In the genomic region with DNA sequence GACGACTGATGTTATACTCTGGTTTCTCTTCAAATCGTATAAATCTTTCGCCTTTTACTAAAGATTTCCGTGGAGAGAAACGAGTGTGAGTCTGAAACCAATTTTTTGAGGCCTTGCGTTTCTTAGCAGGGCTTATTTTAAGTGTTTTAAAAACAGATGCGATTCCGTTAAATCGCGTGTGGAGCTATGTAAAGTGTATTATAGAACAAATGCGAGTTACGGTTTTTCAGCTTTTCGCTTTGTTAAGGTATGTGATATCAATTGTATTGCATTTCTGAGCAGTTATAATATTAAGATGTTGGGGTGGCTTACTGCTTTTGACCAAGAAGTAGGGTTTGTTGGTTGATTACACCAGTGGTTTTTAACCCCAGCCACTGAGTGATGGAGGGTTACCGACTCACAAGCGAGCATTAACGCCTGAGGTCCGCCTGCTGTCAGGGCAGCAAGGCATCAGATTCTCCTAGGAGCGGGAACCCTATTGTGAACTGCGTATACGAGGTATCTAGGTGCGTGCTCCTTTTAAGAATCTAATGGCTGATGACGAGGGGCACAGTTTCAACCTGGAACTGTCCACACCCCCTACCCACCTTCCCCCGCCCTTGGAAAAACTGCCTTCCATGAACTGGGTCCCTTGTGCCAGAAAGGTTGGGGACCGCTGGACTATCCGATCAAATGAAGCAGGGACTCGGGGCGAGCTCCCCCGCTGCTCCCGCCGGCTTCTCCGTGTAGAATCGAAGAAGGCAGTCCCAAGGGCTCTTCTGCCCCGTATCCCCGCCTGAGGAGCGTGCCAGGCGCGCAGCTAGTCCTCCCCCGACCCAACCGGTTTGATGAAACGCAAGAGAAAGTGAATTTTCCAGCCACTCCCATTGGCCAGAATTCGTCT, we compare ENCODE assay signal across 8 cellular contexts. TPM values are rescaled to one million over a fixed set of nuclear protein-coding genes. Genes with fewer than 3 reads are reported as not detected.
A peak's percentile ranks its signal among the peaks of the same experiment; 100 is the strongest.
DNase-seq lines count a peak whose midpoint lies in the region; ATAC-seq and TF ChIP-seq lines count a peak whose summit lies in the region.

No MANE protein-coding gene starts in this region.

- peak overlapping the region; percentile 98 to 99 for H3K27ac ChIP-seq in esophagus (ENCODE audit: low read depth in 2 of 2, low read length in 1 of 2)

- peak overlapping the region; percentile 81 for H3K9ac ChIP-seq in mucosa of stomach (ENCODE audit: low read length)

- no peaks in the 10 kb centered on the region for H3K9me3 ChIP-seq in esophagus (ENCODE audit: control insufficient read depth in 2 of 2, insufficient read depth in 1 of 2, low read depth in 1 of 2, low read length in 1 of 2)
- H3K9me3 ChIP-seq in mucosa of stomach (ENCODE audit: control insufficient read depth, low read length): no peaks in the 10 kb centered on the region

- 0% methylated on average over 41 of the region's 41 CpGs for WGBS in esophagus, 2 donors

- DNase-seq in DMS153 treated with DMSO at 0.1 percent for 48 hours (lab: John Stamatoyannopoulos, UW; ENCODE audit: unreplicated experiment) (peak; percentile 99), OCI-M1 (lab: John Stamatoyannopoulos, UW) (peak; percentile 100)
- DNase-seq in activated T-cell treated with anti-CD3 and anti-CD28 coated beads, Interleukin-2, amount 50 U/mL, for 24 hours: peak; percentile 86
- DNase-seq in stimulated activated CD8-positive, alpha-beta memory T cell treated with anti-CD3 and anti-CD28 coated beads, Interleukin-4, amount 100 ng/mL, for 4 hours (ENCODE audit: low read depth in 2 of 2, low spot score in 1 of 2): peak; percentile 60 to 65

- H3K36me3 ChIP-seq in esophagus (ENCODE audit: control insufficient read depth in 2 of 2, insufficient read depth in 2 of 2, low read length in 1 of 2) (no peaks in the 10 kb centered on the region), mucosa of stomach (ENCODE audit: control insufficient read depth, insufficient read depth, low read length) (no peaks in the 10 kb centered on the region)

- H3K9me3 Mint-ChIP-seq in activated T-cell treated with anti-CD3 and anti-CD28 coated beads, Interleukin-2, amount 50 U/mL, for 24 hours: no peaks in the 10 kb centered on the region

- H3K36me3 Mint-ChIP-seq in activated T-cell treated with anti-CD3 and anti-CD28 coated beads, Interleukin-2, amount 50 U/mL, for 24 hours (ENCODE audit: low read depth): no peaks in the 10 kb centered on the region

- H3K27ac Mint-ChIP-seq in activated T-cell treated with anti-CD3 and anti-CD28 coated beads, Interleukin-2, amount 50 U/mL, for 24 hours: peak overlapping the region; percentile 100

- peaks cover 35% of the 10 kb centered on the region for H3K4me1 Mint-ChIP-seq in activated T-cell treated with anti-CD3 and anti-CD28 coated beads, Interleukin-2, amount 50 U/mL, for 24 hours (ENCODE audit: low read depth)

- H3K4me3 ChIP-seq in esophagus (ENCODE audit: low read depth in 1 of 2, low read length in 2 of 2): peak overlapping the region; percentile 56 to 57
- H3K4me3 ChIP-seq in mucosa of stomach (ENCODE audit: low read length): peak overlapping the region; percentile 83

- TF ChIP-seq EP300 in Ishikawa (IDR thresholded peaks at IDR 0.05; ENCODE audit: borderline replicate concordance): peak; percentile 86; the same call in 1 of the 2 replicates

- peaks cover 3% of the 10 kb centered on the region for H3K27me3 Mint-ChIP-seq in activated T-cell treated with anti-CD3 and anti-CD28 coated beads, Interleukin-2, amount 50 U/mL, for 24 hours

- H3K4me1 ChIP-seq in esophagus (ENCODE audit: control insufficient read depth in 2 of 2, insufficient read depth in 2 of 2, low read length in 1 of 2) (no peaks in the 10 kb centered on the region), mucosa of stomach (ENCODE audit: control insufficient read depth, insufficient read depth, low read length) (no peaks in the 10 kb centered on the region)

- H3K27me3 ChIP-seq in esophagus (ENCODE audit: control insufficient read depth in 1 of 2, insufficient read depth in 2 of 2, low read length in 2 of 2) (no peaks in the 10 kb centered on the region), mucosa of stomach (ENCODE audit: control insufficient read depth, insufficient read depth, low read length) (no peaks in the 10 kb centered on the region)

- peak; percentile 19; the same call in 1 of the 2 replicates for TF ChIP-seq RAD21 in Ishikawa (IDR thresholded peaks at IDR 0.05; ENCODE audit: low read depth)

- H3K4me3 Mint-ChIP-seq in activated T-cell treated with anti-CD3 and anti-CD28 coated beads, Interleukin-2, amount 50 U/mL, for 24 hours: peak overlapping the region; percentile 80

- peak; percentile 48 for ATAC-seq in GM21619 (IDR thresholded peaks at IDR 0.05; ENCODE audit: unreplicated experiment)

TF ChIP-seq in Ishikawa, 13 proteins besides CTCF, POLR2A, EP300 and RAD21:
- TF ChIP-seq CREB1 (IDR thresholded peaks at IDR 0.05; ENCODE audit: low read depth) (no peak), TCF12 (IDR thresholded peaks at IDR 0.05; ENCODE audit: low read depth) (peak; percentile 88), USF1 (IDR thresholded peaks at IDR 0.05) (peak; percentile 33; the same call in 1 of the 2 replicates), ZBTB7A (IDR thresholded peaks at IDR 0.05; ENCODE audit: low read depth) (peak; percentile 38; the same call in 1 of the 2 replicates), YY1 (IDR thresholded peaks at IDR 0.05; ENCODE audit: low read depth) (peak; percentile 78), FOXM1 (IDR thresholded peaks at IDR 0.05; ENCODE audit: borderline replicate concordance, low read depth) (peak; percentile 80), TEAD4 (IDR thresholded peaks at IDR 0.05) (peak; percentile 62; the same call in 1 of the 2 replicates), EGR1 (IDR thresholded peaks at IDR 0.05) (0 out of 2 replicates have a peak, but pooled peaks have one; percentile 6), CEBPB (IDR thresholded peaks at IDR 0.05) (peak; percentile 54; the same call in 1 of the 2 replicates), NFIC (IDR thresholded peaks at IDR 0.05) (peak; percentile 68), REST (IDR thresholded peaks at IDR 0.05; ENCODE audit: low read depth) (no peak), TAF1 (IDR thresholded peaks at IDR 0.05; ENCODE audit: low read depth) (peak; percentile 29; the same call in 1 of the 2 replicates)
- TF ChIP-seq, protein P1, sequence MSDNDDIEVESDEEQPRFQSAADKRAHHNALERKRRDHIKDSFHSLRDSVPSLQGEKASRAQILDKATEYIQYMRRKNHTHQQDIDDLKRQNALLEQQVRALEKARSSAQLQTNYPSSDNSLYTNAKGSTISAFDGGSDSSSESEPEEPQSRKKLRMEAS (IDR thresholded peaks at IDR 0.05): peak; percentile 59
TF ChIP-seq in Ishikawa: peak in this region for 11.

RNA-seq across cellular contexts. Expression of gene KIAA2013, which starts 17.8 kb away (rescaled TPM):
- 10 to 100 TPM; 16.6 to 28.5 TPM for polyA plus RNA-seq in esophagus

RNA-seq across cellular contexts. Expression of gene PLOD1, which starts 26.1 kb away (rescaled TPM):
- 10 to 100 TPM; 17.1 to 18.2 TPM for polyA plus RNA-seq in esophagus

RNA-seq across cellular contexts. Expression of gene NPPB, which starts 49.6 kb away (rescaled TPM):
- polyA plus RNA-seq in esophagus: under 1 TPM; 0.66 to 0.83 TPM

Comparison
In these comparisons a context has a peak if more than half of its experiments do, and no peak if none do; other contexts are left out.
1. Peak in every context shown above with its lines: DNase-seq, ATAC-seq, H3K4me3 ChIP-seq and H3K27ac ChIP-seq.